Comparison of ENCODE assay signal across 9 cellular contexts in genomic region chr12:79174656-79175055, GRCh38.
DNase-seq lines count a peak whose midpoint lies in the region; ATAC-seq, FAIRE-seq and TF ChIP-seq lines count a peak whose summit lies in the region.
"Had no signal": no experiment of that assay in that cellular context is flagged by ENCODE, and none has a peak within 500 bp of the region (broad histone marks: within the 10 kb centered on the region; RNA-seq: fewer than 3 reads in every experiment).

No MANE protein-coding gene starts in this region.

- no peaks in the 10 kb centered on the region for H3K27me3 ChIP-seq in BJ (ENCODE audit: control insufficient read depth, insufficient read depth, low read length)
- no peaks in the 10 kb centered on the region for H3K27me3 ChIP-seq in GM12878 (replicated peaks in 1 of 2; ENCODE audit: control insufficient read depth in 2 of 2, insufficient read depth in 2 of 2, low read length in 1 of 2)
- no peaks in the 10 kb centered on the region for H3K27me3 ChIP-seq in neural cell (ENCODE audit: insufficient read depth, low read depth, low read length)

- intact Hi-C loops in GM12878 (cut with micrococcal nuclease; ENCODE audit: unreplicated experiment) = loop anchor here (1.0 to 5.0 kb wide), 3 partner anchors 612 to 947 kb away; no protein-coding TSS in a partner anchor

- RAD21 ChIA-PET in GM12878 (lab: Charles Lee; ENCODE audit: unreplicated experiment) = interaction anchor here (0.6 to 2.3 kb wide), 12 partner anchors 43 to 1029 kb away, joined by 3 to 14 read pairs (median 3); no protein-coding TSS in a partner anchor

- no peaks in the 10 kb centered on the region for H3F3A ChIP-seq in neural cell (ENCODE audit: insufficient read depth, low read length, poor library complexity, severe bottlenecking)

- TF ChIP-seq RAD21 in GM12878 (IDR thresholded peaks at IDR 0.05; ENCODE audit: insufficient read depth, low read depth, low read length) = peak; percentile 56
- TF ChIP-seq RAD21 in neural cell (conservative IDR thresholded peaks at IDR 0.05) = peak; percentile 48

- peak; percentile 9 for DNase-seq in BJ (ENCODE audit: low read depth)
- peak; percentile 77 for DNase-seq in HT-29 (ENCODE audit: low spot score)
- DNase-seq in GM12878 (ENCODE audit: low read depth, low spot score) = no peak
- DNase-seq in epidermal melanocyte (ENCODE audit: insufficient read length, low spot score) = no peak
- no peak for DNase-seq in GF-D8 (lab: John Stamatoyannopoulos, UW)

- H3K79me2 ChIP-seq in GM12878 (ENCODE audit: control insufficient read depth, insufficient read depth, low read length) (no peaks in the 10 kb centered on the region), neural cell (replicated peaks; ENCODE audit: insufficient read depth, low read length) (no peaks in the 10 kb centered on the region)

- no TSS peak for BruUV-seq in GM12878 (replicated peaks; lab: Mats Ljungman, UMichigan)

- H3K4me1 ChIP-seq in GM12878 (ENCODE audit: control insufficient read depth, insufficient read depth, low read length) = no peaks in the 10 kb centered on the region
- H3K4me1 ChIP-seq: HAP-1 had no signal

- FAIRE-seq in GM12878 (lab: Jason Lieb, UNC) = peak; percentile 23

- H3K27ac ChIP-seq in GM12878 (ENCODE audit: control insufficient read depth, insufficient read depth) = no peak overlapping the region
- no peak overlapping the region for H3K27ac ChIP-seq in neural cell (ENCODE audit: low read length)

- WGBS in GM12878 (ENCODE audit: insufficient coverage, insufficient replicate concordance, low lambda C conversion rate, missing lambda C conversion rate) = 0% methylated on average over 1 of the region's 1 CpG

- H3K36me3 ChIP-seq in BJ (ENCODE audit: control insufficient read depth, insufficient read depth, low read length) (no peaks in the 10 kb centered on the region), GM12878 (ENCODE audit: control insufficient read depth in 2 of 2, insufficient read depth in 2 of 2, low read length in 1 of 2) (no peaks in the 10 kb centered on the region), neural cell (ENCODE audit: insufficient read depth, low read length) (no peaks in the 10 kb centered on the region)
- H3K36me3 ChIP-seq: HAP-1 had no signal

- H2AFZ ChIP-seq in GM12878 (ENCODE audit: control insufficient read depth, low read depth, low read length) (no peak overlapping the region), neural cell (ENCODE audit: low read depth, low read length) (no peak overlapping the region)

- H4K20me1 ChIP-seq in GM12878 (ENCODE audit: control insufficient read depth, insufficient read depth) (no peaks in the 10 kb centered on the region), neural cell (ENCODE audit: insufficient read depth) (no peaks in the 10 kb centered on the region)

- POLR2A ChIA-PET in BJ (lab: Charles Lee) (no interaction called here), GM12878 (lab: Charles Lee) (no interaction called here)

- TF ChIP-seq EP300 in GM12878 (IDR thresholded peaks at IDR 0.05; ENCODE audit: borderline replicate concordance in 1 of 2, control insufficient read depth in 1 of 2, low read depth in 2 of 2, low read length in 2 of 2) = no peak
- no peak for TF ChIP-seq EP300 in neural cell (conservative IDR thresholded peaks at IDR 0.05; ENCODE audit: poor library complexity, severe bottlenecking)

- H3K4me2 ChIP-seq in GM12878 (ENCODE audit: control insufficient read depth, insufficient read depth) (no peak overlapping the region), neural cell (ENCODE audit: low read length) (no peak overlapping the region)

- in situ Hi-C loops in GM12878 (cut with MboI) = no loop called here

- SMC1A ChIA-PET in GM12878 (lab: Charles Lee; ENCODE audit: uncharacterized antibody, unreplicated experiment) = interaction anchor here (0.6 to 2.0 kb wide), 25 partner anchors 9 to 1029 kb away, joined by 3 to 12 read pairs (median 3); no protein-coding TSS in a partner anchor

- CTCF ChIA-PET in BJ (lab: Yijun Ruan, JAX) (interaction anchor here (0.6 to 1.7 kb wide), 11 partner anchors 9 to 771 kb away, joined by 3 to 9 read pairs (median 3); no protein-coding TSS in a partner anchor), GM12878 (lab: Yijun Ruan, JAX) (interaction anchor here (0.5 to 2.8 kb wide), 27 partner anchors 9 to 1028 kb away, joined by 3 to 26 read pairs (median 4); no protein-coding TSS in a partner anchor)

- no peak overlapping the region for H3K4me3 ChIP-seq in BJ (ENCODE audit: low read depth, low read length)
- H3K4me3 ChIP-seq in GM12878 = no peak overlapping the region
- no peak overlapping the region for H3K4me3 ChIP-seq in neural cell (ENCODE audit: low read length)
- H3K4me3 ChIP-seq: HAP-1 had no signal

- no peaks in the 10 kb centered on the region for H3K9me3 ChIP-seq in GM12878 (replicated peaks; ENCODE audit: control insufficient read depth, insufficient read depth, low read length)
- H3K9me3 ChIP-seq in neural cell (ENCODE audit: low read length) = no peaks in the 10 kb centered on the region
- H3K9me3 ChIP-seq: HAP-1 had no signal

- no peak for TF ChIP-seq POLR2A in GM12878 (IDR thresholded peaks at IDR 0.05; ENCODE audit: low read depth, low read length)

- ATAC-seq in GM19438 (IDR thresholded peaks at IDR 0.05; ENCODE audit: low read depth, unreplicated experiment) (peak; percentile 84), GM12878 (peak; percentile 86), HG02970 (IDR thresholded peaks at IDR 0.05; ENCODE audit: low FRiP score, unreplicated experiment) (no peak)

- H3K9ac ChIP-seq in GM12878 (ENCODE audit: control insufficient read depth, insufficient read depth, low read length) = no peak overlapping the region
- H3K9ac ChIP-seq in neural cell (ENCODE audit: low read length) = no peak overlapping the region

- TF ChIP-seq CTCF in BJ (IDR thresholded peaks at IDR 0.05; ENCODE audit: insufficient read depth, low read depth, low read length) = peak; percentile 30; the same call in 1 of the 2 replicates
- TF ChIP-seq CTCF in GM12878 (IDR thresholded peaks at IDR 0.05 in 2 of 3, conservative IDR thresholded peaks at IDR 0.05 in 1 of 3; ENCODE audit: control insufficient read depth in 2 of 3, extremely low read depth in 1 of 3, insufficient read depth in 1 of 3, low read depth in 3 of 3, low read length in 3 of 3) = peak in 2 of 3 experiments; percentile 14 to 51; a peak in 1 of 6 replicates
- TF ChIP-seq CTCF in neural cell (IDR thresholded peaks at IDR 0.05; ENCODE audit: poor library complexity, severe bottlenecking) = peak; percentile 30

- H3K9me2 ChIP-seq in neural cell (ENCODE audit: insufficient read depth, low read length) = no peaks in the 10 kb centered on the region

TF ChIP-seq in GM12878, 131 proteins besides CTCF, POLR2A, EP300 and RAD21:
- TF ChIP-seq CHD2 (IDR thresholded peaks at IDR 0.05; ENCODE audit: borderline replicate concordance, low read depth, low read length) (no peak), TCF7 (IDR thresholded peaks at IDR 0.05; ENCODE audit: borderline replicate concordance) (no peak), SRF (IDR thresholded peaks at IDR 0.05; ENCODE audit: low read depth in 2 of 2, low read length in 2 of 2) (no peak), SMC3 (IDR thresholded peaks at IDR 0.05; ENCODE audit: borderline replicate concordance, low read length) (peak; percentile 33; the same call in 1 of the 2 replicates), MLLT1 (IDR thresholded peaks at IDR 0.05) (no peak)

TF ChIP-seq in neural cell, 6 proteins besides CTCF, POLR2A, EP300 and RAD21:
- no peak for TF ChIP-seq EZH2 (IDR thresholded peaks at IDR 0.05; ENCODE audit: borderline replicate concordance, insufficient read depth, low read length, poor library complexity, severe bottlenecking)
- TF ChIP-seq MXI1 (conservative IDR thresholded peaks at IDR 0.05; ENCODE audit: poor library complexity, severe bottlenecking) = no peak
- TF ChIP-seq REST (IDR thresholded peaks at IDR 0.05; ENCODE audit: borderline replicate concordance) = no peak
- peak; percentile 35 for TF ChIP-seq SMC3 (conservative IDR thresholded peaks at IDR 0.05; ENCODE audit: poor library complexity)

Comparison
In these comparisons a context has a peak if more than half of its experiments do, and no peak if none do; other contexts are left out.
1. DNase-seq: peak in BJ (single experiment) and HT-29 (single experiment); none in GM12878 (single experiment), epidermal melanocyte (single experiment) and GF-D8 (single experiment).
2. Peak in every context shown above with its lines, with median percentiles within 50 percentile points of each other: CTCF ChIP-seq.